ENCODE assay signal across 6 cellular contexts in genomic region chr19:48501961-48502719, GRCh38. TPM values are rescaled to one million over a fixed set of nuclear protein-coding genes. Genes with fewer than 3 reads are reported as not detected.
A peak's percentile ranks its signal among the peaks of the same experiment; 100 is the strongest.
DNase-seq lines count a peak whose midpoint lies in the region; ATAC-seq, FAIRE-seq and TF ChIP-seq lines count a peak whose summit lies in the region.

No MANE protein-coding gene starts in this region.

- H3K4me3 Mint-ChIP-seq in activated T-helper 17 cell treated with anti-CD3 and anti-CD28 coated beads, Interleukin-2, amount 50 U/mL, for 72 hours, result peak overlapping the region; percentile 70
- H3K4me3 Mint-ChIP-seq in chondrocyte (ENCODE audit: unreplicated experiment), result no peak overlapping the region

- H3K9me3 ChIP-seq in right lobe of liver, result no peaks in the 10 kb centered on the region

- no peaks in the 10 kb centered on the region for H3K36me3 ChIP-seq in right lobe of liver

- no peaks in the 10 kb centered on the region for H3K4me1 ChIP-seq in right lobe of liver

- no peaks in the 10 kb centered on the region for H3K27me3 Mint-ChIP-seq in activated T-helper 17 cell treated with anti-CD3 and anti-CD28 coated beads, Interleukin-2, amount 50 U/mL, for 72 hours
- peaks cover 15% of the 10 kb centered on the region for H3K27me3 Mint-ChIP-seq in chondrocyte (ENCODE audit: low read depth)

- H3K27me3 ChIP-seq in right lobe of liver, result no peaks in the 10 kb centered on the region

- DNase-seq in GM19239 (ENCODE audit: insufficient read length, low spot score) (peak; percentile 72), NCI-H82 (lab: John Stamatoyannopoulos, UW) (peak; percentile 97), right lobe of liver (peak; percentile 43 to 75 (median 65)), chondrocyte (ENCODE audit: low spot score) (no peak)

- intact Hi-C loops in right lobe of liver (cut with DNase I), result loop anchor here in 1 of 2 donors (10.0 kb wide), 1 partner anchor 103 kb away; the partner anchor contains the start of gene SPACA4

- peaks cover 15% of the 10 kb centered on the region for H3K4me1 Mint-ChIP-seq in activated T-helper 17 cell treated with anti-CD3 and anti-CD28 coated beads, Interleukin-2, amount 50 U/mL, for 72 hours
- H3K4me1 Mint-ChIP-seq in chondrocyte (ENCODE audit: low read depth), result peaks cover 7% of the 10 kb centered on the region

- no peak for TF ChIP-seq POLR2A in right lobe of liver (IDR thresholded peaks at IDR 0.05)

- no peaks in the 10 kb centered on the region for H3K9me3 Mint-ChIP-seq in activated T-helper 17 cell treated with anti-CD3 and anti-CD28 coated beads, Interleukin-2, amount 50 U/mL, for 72 hours
- no peaks in the 10 kb centered on the region for H3K9me3 Mint-ChIP-seq in chondrocyte (ENCODE audit: low read depth)

- ATAC-seq in activated T-helper 17 cell treated with anti-CD3 and anti-CD28 coated beads, Interleukin-2, amount 50 U/mL, for 72 hours (replicated peaks), result peak; percentile 77
- ATAC-seq in right lobe of liver (peak; percentile 57 to 71 (median 66)), HG03095 (IDR thresholded peaks at IDR 0.05; ENCODE audit: unreplicated experiment) (no peak)

- TF ChIP-seq CTCF in right lobe of liver (IDR thresholded peaks at IDR 0.05) (no peak), chondrocyte (IDR thresholded peaks at IDR 0.05) (no peak)

- peak overlapping the region; percentile 71 for H3K27ac Mint-ChIP-seq in activated T-helper 17 cell treated with anti-CD3 and anti-CD28 coated beads, Interleukin-2, amount 50 U/mL, for 72 hours
- H3K27ac Mint-ChIP-seq in chondrocyte (ENCODE audit: unreplicated experiment), result no peak overlapping the region

- 7% methylated on average over 17 of the region's 24 CpGs for WGBS in right lobe of liver (ENCODE audit: insufficient coverage, low coverage, low lambda C conversion rate, missing lambda C conversion rate)

- H3K27ac ChIP-seq in right lobe of liver, result no peak overlapping the region

- no peak for FAIRE-seq in GM19239 (lab: Jason Lieb, UNC)

- H3K4me3 ChIP-seq in right lobe of liver, result no peak overlapping the region

- no peaks in the 10 kb centered on the region for H3K36me3 Mint-ChIP-seq in activated T-helper 17 cell treated with anti-CD3 and anti-CD28 coated beads, Interleukin-2, amount 50 U/mL, for 72 hours (ENCODE audit: low read depth)
- no peaks in the 10 kb centered on the region for H3K36me3 Mint-ChIP-seq in chondrocyte (ENCODE audit: low read depth)

RNA-seq across cellular contexts. Expression of gene LMTK3, which starts 9.5 kb away (rescaled TPM):
- 1 to 10 TPM; 3.8 to 5.9 TPM for total RNA-seq in activated T-helper 17 cell treated with anti-CD3 and anti-CD28 coated beads, Interleukin-2, amount 50 U/mL, for 72 hours
- total RNA-seq in right lobe of liver, result under 1 TPM in 5 of 6 experiments, not detected in 1; 0.09 to 0.31 (median 0.12) TPM
- total RNA-seq in chondrocyte, result 0.48 to 0.67 TPM (median 0.54 TPM) in 3 replicates

RNA-seq across cellular contexts. Expression of gene CYTH2, which starts 33.0 kb away (rescaled TPM):
- 10 to 100 TPM; 30.6 to 35.4 TPM for total RNA-seq in activated T-helper 17 cell treated with anti-CD3 and anti-CD28 coated beads, Interleukin-2, amount 50 U/mL, for 72 hours
- total RNA-seq in right lobe of liver (10 to 100 TPM in 5 of 6 experiments, 1 to 10 TPM in 1; 7.7 to 22.7 (median 13.5) TPM), chondrocyte (68.7 to 76.7 TPM (median 69.9 TPM) in 3 replicates)

RNA-seq across cellular contexts. Expression of gene KCNJ14, which starts 46.8 kb away (rescaled TPM):
- 1 to 10 TPM; 1.7 to 2.1 TPM for total RNA-seq in activated T-helper 17 cell treated with anti-CD3 and anti-CD28 coated beads, Interleukin-2, amount 50 U/mL, for 72 hours
- total RNA-seq in right lobe of liver (under 1 TPM; 0.22 to 0.44 (median 0.31) TPM), chondrocyte (0.90 to 1.1 TPM (median 0.95 TPM) in 3 replicates)

RNA-seq across cellular contexts. Expression of gene SULT2B1, which starts 49.8 kb away (rescaled TPM):
- not detected for total RNA-seq in activated T-helper 17 cell treated with anti-CD3 and anti-CD28 coated beads, Interleukin-2, amount 50 U/mL, for 72 hours
- total RNA-seq in right lobe of liver (under 1 TPM in 1 of 6 experiments, not detected in 5; 0.61 TPM), chondrocyte (0.22 TPM in 1 of 3 replicates, not detected in the others)

RNA-seq across cellular contexts. Expression of gene GRWD1, which starts 56.4 kb away (rescaled TPM):
- 10 to 100 TPM; 34.9 to 72.9 TPM for total RNA-seq in activated T-helper 17 cell treated with anti-CD3 and anti-CD28 coated beads, Interleukin-2, amount 50 U/mL, for 72 hours
- total RNA-seq in right lobe of liver (10 to 100 TPM; 14.7 to 31.0 (median 17.6) TPM), chondrocyte (20.7 to 31.8 TPM (median 23.6 TPM) in 3 replicates)
